ENCODE assay signal across 32 cellular contexts in the genomic region with DNA sequence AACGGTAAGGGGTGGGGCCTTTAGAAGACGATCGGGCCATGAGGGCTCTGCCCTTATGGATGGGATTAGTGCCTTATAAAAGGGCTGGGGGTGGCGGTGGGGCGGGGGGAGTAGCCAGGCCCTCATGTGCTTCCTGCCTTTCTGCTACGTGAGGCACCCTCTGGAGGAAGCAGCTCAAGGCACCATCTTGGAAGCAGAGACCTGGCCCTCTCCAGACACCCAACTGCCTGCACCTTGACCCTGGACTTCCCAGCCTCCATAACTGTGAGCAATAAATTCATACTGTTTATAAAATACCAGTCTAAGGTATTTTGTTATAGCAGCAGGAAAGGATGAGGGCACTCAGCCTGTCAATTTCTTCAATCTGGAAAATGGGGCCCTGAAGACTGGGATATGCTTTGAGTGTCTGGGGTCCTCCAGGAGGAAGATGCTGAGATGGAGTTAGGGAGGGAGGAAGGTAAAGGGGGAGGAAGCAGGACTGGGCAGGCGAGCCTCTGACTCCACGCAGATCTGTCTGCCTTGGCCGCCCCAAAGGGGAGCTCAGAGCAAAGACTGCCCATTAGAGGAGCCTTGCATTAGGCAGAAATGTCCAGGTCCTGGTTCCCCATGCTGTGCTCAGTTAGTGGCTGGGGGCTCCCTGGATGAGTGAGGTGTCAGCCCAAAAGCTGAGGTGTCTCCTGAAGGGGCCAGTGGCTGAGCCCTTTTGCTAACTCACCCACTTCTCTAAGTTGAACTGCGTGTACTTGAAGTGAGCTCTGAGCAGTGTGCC. TPM values are rescaled to one million over a fixed set of nuclear protein-coding genes. Genes with fewer than 3 reads are reported as not detected.
"Had no signal": no experiment of that assay in that cellular context is flagged by ENCODE, and none has a peak within 500 bp of the region (broad histone marks: within the 10 kb centered on the region; RNA-seq: fewer than 3 reads in every experiment).

No MANE protein-coding gene starts in this region.

- DNase-seq: colonic mucosa; dermis blood vessel endothelial cell; effector memory CD8-positive, alpha-beta T cell; erythroblast; esophagus squamous epithelium; foreskin melanocyte; glutamatergic neuron; heart right ventricle; hippocampal formation; naive B cell; right cardiac atrium; stimulated activated CD4-positive, alpha-beta T cell treated with anti-CD3 and anti-CD28 coated beads, Interleukin-15, amount 100 ng/mL, for 24 hours; stimulated activated CD4-positive, alpha-beta T cell treated with anti-CD3 and anti-CD28 coated beads, Interleukin-2, amount 100 ng/mL, for 48 hours; stimulated activated naive B cell treated with anti-CD40 and anti-IgM and Interleukin-4, amounts not matched to agents 10 μg/mL and 1 μg/mL and 100 μg/mL, for 72 hours; upper lobe of left lung had no signal

- H3K4me1 ChIP-seq: colonic mucosa, esophagus squamous epithelium, heart right ventricle, parathyroid adenoma, psoas muscle, tibial nerve, upper lobe of left lung had no signal

- FAIRE-seq: endometrium, islet of Langerhans, urothelium cell line had no signal

- H3K9ac ChIP-seq: parathyroid adenoma had no signal

- H3K4me3 ChIP-seq: colonic mucosa, esophagus squamous epithelium, heart right ventricle, lung, psoas muscle, skin epidermis, thoracic aorta, tibial nerve, upper lobe of left lung had no signal

- ATAC-seq: effector memory CD8-positive, alpha-beta T cell; heart right ventricle; left lobe of liver; natural killer cell treated with Interleukin-12 subunit alpha and Interleukin-12 subunit beta and Interleukin-15 and Interleukin-18, amount 100 ng/mL, for 72 hours; psoas muscle; right cardiac atrium; stimulated activated naive B cell treated with anti-CD40 and anti-IgM and Interleukin-4, amounts not matched to agents 10 μg/mL and 1 μg/mL and 100 μg/mL, for 72 hours had no signal

- H3K36me3 ChIP-seq: colonic mucosa, esophagus squamous epithelium, heart right ventricle, thoracic aorta, tibial nerve, upper lobe of left lung had no signal

- H3K9me3 ChIP-seq: colonic mucosa, esophagus squamous epithelium, heart right ventricle, psoas muscle, thoracic aorta, tibial nerve, upper lobe of left lung had no signal

- H3K27ac ChIP-seq: colonic mucosa, esophagus squamous epithelium, heart right ventricle, parathyroid adenoma, psoas muscle, skin epidermis, thoracic aorta, tibial nerve, upper lobe of left lung had no signal

RNA-seq across cellular contexts. Expression of a gene that starts 5.3 kb away (rescaled TPM):
- total RNA-seq: chondrocyte; colonic mucosa; dermis blood vessel endothelial cell; esophagus squamous epithelium; heart right ventricle; left lobe of liver; liver; lung; mononuclear cell; natural killer cell treated with Interleukin-12 subunit alpha and Interleukin-12 subunit beta and Interleukin-15 and Interleukin-18, amount 100 ng/mL, for 72 hours; neural crest cell; osteoblast; psoas muscle; renal cortical epithelial cell; right cardiac atrium; thoracic aorta; tibial nerve; upper lobe of left lung had no signal
- polyA plus RNA-seq: heart right ventricle, liver, lung, psoas muscle, right cardiac atrium had no signal
